Comparison of ENCODE assay signal across 8 cellular contexts in genomic region chr13:36918246-36919060, GRCh38. TPM values are rescaled to one million over a fixed set of nuclear protein-coding genes. Genes with fewer than 3 reads are reported as not detected.
DNase-seq lines count a peak whose midpoint lies in the region; TF ChIP-seq lines count a peak whose summit lies in the region.

No MANE protein-coding gene starts in this region.

- H3K36me3 ChIP-seq in endodermal cell (ENCODE audit: control insufficient read depth, insufficient read depth, low read length), result no peaks in the 10 kb centered on the region
- no peaks in the 10 kb centered on the region for H3K36me3 ChIP-seq in neuron (ENCODE audit: insufficient read depth, low read length)

- peak; percentile 35 for DNase-seq in DMS79 treated with DMSO at 0.1 percent for 48 hours (lab: John Stamatoyannopoulos, UW)
- DNase-seq in NCI-H526 (lab: John Stamatoyannopoulos, UW), result peak; percentile 68 to 80
- no peak for DNase-seq in endodermal cell
- no peak for DNase-seq in GM13976 (ENCODE audit: low spot score)
- no peak for DNase-seq in HuH-7 (ENCODE audit: low spot score)
- DNase-seq in stimulated activated naive CD4-positive, alpha-beta T cell (lab: John Stamatoyannopoulos, UW), result no peak
- DNase-seq in NCI-H226, result no peak

- peak overlapping the region; percentile 80 for H3K4me3 Mint-ChIP-seq in endodermal cell

- 42 to 60% methylated on average over 6 to 11 of the region's 11 CpGs for WGBS in endodermal cell (ENCODE audit: insufficient coverage in 1 of 2, insufficient read length in 1 of 2), 2 experiments

- H3K4me1 Mint-ChIP-seq in endodermal cell, result peaks cover 25% of the 10 kb centered on the region

- in situ Hi-C loops in GM13976 (cut with MboI; ENCODE audit: low sequenced_read_pairs, unreplicated experiment), result no loop called here

- TF ChIP-seq CTCF in endodermal cell (conservative IDR thresholded peaks at IDR 0.05) (no peak), GM13976 (IDR thresholded peaks at IDR 0.05; ENCODE audit: borderline replicate concordance, control extremely low read depth, extremely low read depth, insufficient read depth, missing control alignments) (no peak)

- H3K27me3 Mint-ChIP-seq in endodermal cell (ENCODE audit: insufficient read depth), result peaks cover 28% of the 10 kb centered on the region

- no peaks in the 10 kb centered on the region for H3K9me3 ChIP-seq in endodermal cell (ENCODE audit: control insufficient read depth, low read length)
- no peaks in the 10 kb centered on the region for H3K9me3 ChIP-seq in neuron (ENCODE audit: low read length)

- no peaks in the 10 kb centered on the region for H3K9me3 Mint-ChIP-seq in endodermal cell

- peak overlapping the region; percentile 1 for H3K9ac ChIP-seq in endodermal cell (ENCODE audit: extremely low read depth, low read length, poor library complexity, severe bottlenecking)

- H3K36me3 Mint-ChIP-seq in endodermal cell (ENCODE audit: low read depth), result no peaks in the 10 kb centered on the region

- peak overlapping the region; percentile 3 for H3K27ac ChIP-seq in endodermal cell (ENCODE audit: low read depth, low read length)

- peak overlapping the region; percentile 89 for H3K27ac Mint-ChIP-seq in endodermal cell

- peak overlapping the region; percentile 66 for H2AFZ ChIP-seq in neuron (ENCODE audit: low read depth, low read length)

- H3K4me3 ChIP-seq in endodermal cell (ENCODE audit: low read length), result peak overlapping the region; percentile 80
- H3K4me3 ChIP-seq in neuron (ENCODE audit: low read length), result peak overlapping the region; percentile 55

- peaks cover 21% of the 10 kb centered on the region for H3K27me3 ChIP-seq in endodermal cell (ENCODE audit: control insufficient read depth, insufficient read depth, low read length, poor library complexity, severe bottlenecking)
- peaks cover 24% of the 10 kb centered on the region for H3K27me3 ChIP-seq in neuron (ENCODE audit: insufficient read depth, low read length)

- H3K4me1 ChIP-seq in endodermal cell (ENCODE audit: control insufficient read depth, insufficient read depth, low read length) (peaks cover 3% of the 10 kb centered on the region), neuron (ENCODE audit: insufficient read depth, low read length) (peaks cover 25% of the 10 kb centered on the region)

RNA-seq across cellular contexts. Expression of gene SMAD9, which starts 1.6 kb away (rescaled TPM):
- total RNA-seq in endodermal cell, result 10 to 100 TPM in 1 of 2 donors, 1 to 10 TPM in 1; 9.0 to 13.3 TPM
- 7.4 TPM for polyA plus RNA-seq in endodermal cell (2013, experiment 1 of 2)
- polyA plus RNA-seq in endodermal cell (2013, experiment 2 of 2), result 8.0 TPM

Comparison
In these comparisons a context has a peak if more than half of its experiments do, and no peak if none do; other contexts are left out.
1. DNase-seq: peak in DMS79 treated with DMSO at 0.1 percent for 48 hours (single experiment) and NCI-H526 (2 of 2); none in endodermal cell (single experiment), GM13976 (single experiment), HuH-7 (single experiment), stimulated activated naive CD4-positive, alpha-beta T cell (0 of 6) and NCI-H226 (single experiment).